1 cellular context compared by ENCODE assay signal in genomic region chr12:121209629-121210572, GRCh38.
TF ChIP-seq lines count a peak whose summit lies in the region.

A gene with protein sequence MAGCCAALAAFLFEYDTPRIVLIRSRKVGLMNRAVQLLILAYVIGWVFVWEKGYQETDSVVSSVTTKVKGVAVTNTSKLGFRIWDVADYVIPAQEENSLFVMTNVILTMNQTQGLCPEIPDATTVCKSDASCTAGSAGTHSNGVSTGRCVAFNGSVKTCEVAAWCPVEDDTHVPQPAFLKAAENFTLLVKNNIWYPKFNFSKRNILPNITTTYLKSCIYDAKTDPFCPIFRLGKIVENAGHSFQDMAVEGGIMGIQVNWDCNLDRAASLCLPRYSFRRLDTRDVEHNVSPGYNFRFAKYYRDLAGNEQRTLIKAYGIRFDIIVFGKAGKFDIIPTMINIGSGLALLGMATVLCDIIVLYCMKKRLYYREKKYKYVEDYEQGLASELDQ (plus strand): TSS chr12:121210129. CDS start chr12:121210165, 36 bp downstream.

TF ChIP-seq in K562, 482 proteins besides CTCF, POLR2A, EP300 and RAD21 (continued from another document):
- peak; percentile 80; the same call in 1 of the 2 replicates for TF ChIP-seq ATF2 (CRISPR knock-in tag; IDR thresholded peaks at IDR 0.05)
- no peak for TF ChIP-seq ZNF174 (CRISPR knock-in tag; IDR thresholded peaks at IDR 0.05)
- TF ChIP-seq, protein P1, sequence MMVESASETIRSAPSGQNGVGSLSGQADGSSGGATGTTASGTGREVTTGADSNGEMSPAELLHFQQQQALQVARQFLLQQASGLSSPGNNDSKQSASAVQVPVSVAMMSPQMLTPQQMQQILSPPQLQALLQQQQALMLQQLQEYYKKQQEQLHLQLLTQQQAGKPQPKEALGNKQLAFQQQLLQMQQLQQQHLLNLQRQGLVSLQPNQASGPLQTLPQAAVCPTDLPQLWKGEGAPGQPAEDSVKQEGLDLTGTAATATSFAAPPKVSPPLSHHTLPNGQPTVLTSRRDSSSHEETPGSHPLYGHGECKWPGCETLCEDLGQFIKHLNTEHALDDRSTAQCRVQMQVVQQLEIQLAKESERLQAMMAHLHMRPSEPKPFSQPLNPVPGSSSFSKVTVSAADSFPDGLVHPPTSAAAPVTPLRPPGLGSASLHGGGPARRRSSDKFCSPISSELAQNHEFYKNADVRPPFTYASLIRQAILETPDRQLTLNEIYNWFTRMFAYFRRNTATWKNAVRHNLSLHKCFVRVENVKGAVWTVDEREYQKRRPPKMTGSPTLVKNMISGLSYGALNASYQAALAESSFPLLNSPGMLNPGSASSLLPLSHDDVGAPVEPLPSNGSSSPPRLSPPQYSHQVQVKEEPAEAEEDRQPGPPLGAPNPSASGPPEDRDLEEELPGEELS (CRISPR knock-in tag; IDR thresholded peaks at IDR 0.05; ENCODE audit: borderline replicate concordance): no peak; the same call in 1 of the 2 replicates
- no peak for TF ChIP-seq NFYB (IDR thresholded peaks at IDR 0.05; ENCODE audit: extremely low read depth, insufficient read length)
- TF ChIP-seq PHB (CRISPR knock-in tag; IDR thresholded peaks at IDR 0.05): no peak
- TF ChIP-seq SRSF7 (optimal IDR thresholded peaks at IDR 0.05; ENCODE audit: low read depth, low read length): no peak
- no peak for TF ChIP-seq HSF4 (CRISPR knock-in tag; IDR thresholded peaks at IDR 0.05; ENCODE audit: borderline replicate concordance)
- no peak; the same call in 1 of the 2 replicates for TF ChIP-seq ZNF407 (IDR thresholded peaks at IDR 0.05; ENCODE audit: low read depth)
- TF ChIP-seq PURB (CRISPR knock-in tag; IDR thresholded peaks at IDR 0.05; ENCODE audit: low read depth): no peak
- no peak for TF ChIP-seq ZNF165 (CRISPR knock-in tag; IDR thresholded peaks at IDR 0.05; ENCODE audit: borderline replicate concordance)
- TF ChIP-seq, protein P2, sequence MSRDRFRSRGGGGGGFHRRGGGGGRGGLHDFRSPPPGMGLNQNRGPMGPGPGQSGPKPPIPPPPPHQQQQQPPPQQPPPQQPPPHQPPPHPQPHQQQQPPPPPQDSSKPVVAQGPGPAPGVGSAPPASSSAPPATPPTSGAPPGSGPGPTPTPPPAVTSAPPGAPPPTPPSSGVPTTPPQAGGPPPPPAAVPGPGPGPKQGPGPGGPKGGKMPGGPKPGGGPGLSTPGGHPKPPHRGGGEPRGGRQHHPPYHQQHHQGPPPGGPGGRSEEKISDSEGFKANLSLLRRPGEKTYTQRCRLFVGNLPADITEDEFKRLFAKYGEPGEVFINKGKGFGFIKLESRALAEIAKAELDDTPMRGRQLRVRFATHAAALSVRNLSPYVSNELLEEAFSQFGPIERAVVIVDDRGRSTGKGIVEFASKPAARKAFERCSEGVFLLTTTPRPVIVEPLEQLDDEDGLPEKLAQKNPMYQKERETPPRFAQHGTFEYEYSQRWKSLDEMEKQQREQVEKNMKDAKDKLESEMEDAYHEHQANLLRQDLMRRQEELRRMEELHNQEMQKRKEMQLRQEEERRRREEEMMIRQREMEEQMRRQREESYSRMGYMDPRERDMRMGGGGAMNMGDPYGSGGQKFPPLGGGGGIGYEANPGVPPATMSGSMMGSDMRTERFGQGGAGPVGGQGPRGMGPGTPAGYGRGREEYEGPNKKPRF (IDR thresholded peaks at IDR 0.05; ENCODE audit: low read depth, low read length): no peak
- no peak for TF ChIP-seq BRCA1 (IDR thresholded peaks at IDR 0.05)
- TF ChIP-seq BRCA1 (CRISPR knock-in tag; IDR thresholded peaks at IDR 0.05): no peak
- TF ChIP-seq HDAC2 (IDR thresholded peaks at IDR 0.05): no peak
- TF ChIP-seq ZNF785 (CRISPR knock-in tag; IDR thresholded peaks at IDR 0.05): no peak
- TF ChIP-seq U2AF1 (optimal IDR thresholded peaks at IDR 0.05; ENCODE audit: low read depth, low read length): peak; percentile 87
